Comparison of ENCODE assay signal across 20 cellular contexts in genomic region chr9:27625751-27626628, GRCh38. TPM values are rescaled to one million over a fixed set of nuclear protein-coding genes. Genes with fewer than 3 reads are reported as not detected.
DNase-seq lines count a peak whose midpoint lies in the region; ATAC-seq, FAIRE-seq and TF ChIP-seq lines count a peak whose summit lies in the region.
"Had no signal": no experiment of that assay in that cellular context is flagged by ENCODE, and none has a peak within 500 bp of the region (broad histone marks: within the 10 kb centered on the region; RNA-seq: fewer than 3 reads in every experiment).

No MANE protein-coding gene starts in this region.

- no peaks in the 10 kb centered on the region for H3K36me3 Mint-ChIP-seq in neural progenitor cell
- H3K36me3 Mint-ChIP-seq: activated naive CD4-positive, alpha-beta T cell treated with anti-CD3 and anti-CD28 coated beads, Interleukin-2, amount 10 ng/mL, durations not matched to agents 7 days and 5 days; naive B cell had no signal

- FAIRE-seq in A549 (lab: Jason Lieb, UNC): no peak
- FAIRE-seq: endothelial cell of umbilical vein had no signal

- H3K36me3 ChIP-seq in PC-3 (ENCODE audit: low read depth, low read length) (no peaks in the 10 kb centered on the region), neural progenitor cell (no peaks in the 10 kb centered on the region), vagina (no peaks in the 10 kb centered on the region), right atrium auricular region (no peaks in the 10 kb centered on the region)
- H3K36me3 ChIP-seq: ascending aorta, spleen had no signal

- H3K27ac ChIP-seq in A549 (no peak overlapping the region), PC-3 (ENCODE audit: low read length) (peak overlapping the region; percentile 97), neural progenitor cell (no peak overlapping the region), vagina (no peak overlapping the region), right atrium auricular region (no peak overlapping the region)
- H3K27ac ChIP-seq: ascending aorta, spleen had no signal

- no peak for TF ChIP-seq CTCF in A549 (IDR thresholded peaks at IDR 0.05)
- no peak for TF ChIP-seq CTCF in PC-3 (conservative IDR thresholded peaks at IDR 0.05; ENCODE audit: low read depth, low read length)
- TF ChIP-seq CTCF in epithelial cell of esophagus (IDR thresholded peaks at IDR 0.05; ENCODE audit: insufficient read depth, low read depth, low read length, missing control alignments): no peak
- TF ChIP-seq CTCF in neural progenitor cell (IDR thresholded peaks at IDR 0.05): no peak
- no peak for TF ChIP-seq CTCF in vagina (IDR thresholded peaks at IDR 0.05)
- TF ChIP-seq CTCF in right atrium auricular region (IDR thresholded peaks at IDR 0.05): no peak

- no peaks in the 10 kb centered on the region for H4K20me1 ChIP-seq in PC-3 (ENCODE audit: low read length)
- H4K20me1 ChIP-seq in neural progenitor cell (ENCODE audit: low read depth): no peaks in the 10 kb centered on the region

- H3K9me3 ChIP-seq in A549: no peaks in the 10 kb centered on the region
- H3K9me3 ChIP-seq in PC-3 (ENCODE audit: low read length): no peaks in the 10 kb centered on the region
- H3K9me3 ChIP-seq in neural progenitor cell (ENCODE audit: low read depth): no peaks in the 10 kb centered on the region
- H3K9me3 ChIP-seq in vagina: no peaks in the 10 kb centered on the region
- H3K9me3 ChIP-seq in right atrium auricular region: no peaks in the 10 kb centered on the region
- H3K9me3 ChIP-seq: ascending aorta, spleen had no signal

- no peak for TF ChIP-seq EP300 in A549 (IDR thresholded peaks at IDR 0.05)

- intact Hi-C loops in PC-3 (cut with micrococcal nuclease) (loop anchor here (1.0 to 5.0 kb wide), 2 partner anchors 53 to 76 kb away; partner anchors contain the start of gene C9orf72), vagina (cut with DNase I) (no loop called here)

- CTCF ChIA-PET in A549 (lab: Yijun Ruan, JAX): no interaction called here
- CTCF ChIA-PET in PC-3 (lab: Charles Lee): interaction anchor here (0.6 kb wide), 1 partner anchor 95 kb away, joined by 4 read pairs; no protein-coding TSS in a partner anchor

- ATAC-seq in A549 (peak; percentile 43 to 55; a peak in 4 of 6 replicates), PC-3 (peak; percentile 76)
- ATAC-seq: left ventricle myocardium superior had no signal

- H2AFZ ChIP-seq in PC-3 (ENCODE audit: low read length) (no peak overlapping the region), neural progenitor cell (replicated peaks) (peak overlapping the region; percentile 65)

- no peaks in the 10 kb centered on the region for H3K27me3 Mint-ChIP-seq in neural progenitor cell (ENCODE audit: insufficient read depth, low read depth)

- BruUV-seq in PC-3 (replicated peaks; lab: Mats Ljungman, UMichigan): TSS peak; percentile 63

- no peak for TF ChIP-seq RAD21 in A549 (conservative IDR thresholded peaks at IDR 0.05 in 1 of 2, IDR thresholded peaks at IDR 0.05 in 1 of 2)

- POLR2A ChIA-PET in A549 (lab: Yijun Ruan, JAX): no interaction called here
- POLR2A ChIA-PET in PC-3 (lab: Charles Lee; ENCODE audit: unreplicated experiment): interaction anchor here (0.7 kb wide), 1 partner anchor 606 kb away, joined by 4 read pairs; no protein-coding TSS in a partner anchor

- H3K4me3 Mint-ChIP-seq in neural progenitor cell: no peak overlapping the region
- H3K4me3 Mint-ChIP-seq: activated naive CD4-positive, alpha-beta T cell treated with anti-CD3 and anti-CD28 coated beads, Interleukin-2, amount 10 ng/mL, durations not matched to agents 7 days and 5 days; naive B cell had no signal

- H3K9me3 Mint-ChIP-seq in neural progenitor cell: no peaks in the 10 kb centered on the region
- H3K9me3 Mint-ChIP-seq: activated naive CD4-positive, alpha-beta T cell treated with anti-CD3 and anti-CD28 coated beads, Interleukin-2, amount 10 ng/mL, durations not matched to agents 7 days and 5 days; naive B cell had no signal

- H3K4me2 ChIP-seq in A549 (peak overlapping the region; percentile 54), PC-3 (ENCODE audit: low read length) (peak overlapping the region; percentile 90), neural progenitor cell (peak overlapping the region; percentile 45)

- H3F3A ChIP-seq in PC-3 (ENCODE audit: low read length, unreplicated experiment): peaks cover 14% of the 10 kb centered on the region
- H3F3A ChIP-seq in neural progenitor cell (ENCODE audit: low read depth): no peaks in the 10 kb centered on the region

- TF ChIP-seq POLR2A in A549 (IDR thresholded peaks at IDR 0.05; ENCODE audit: low read length): no peak
- no peak for TF ChIP-seq POLR2A in vagina (IDR thresholded peaks at IDR 0.05)

- H3K4me1 Mint-ChIP-seq in neural progenitor cell: peaks cover 10% of the 10 kb centered on the region
- H3K4me1 Mint-ChIP-seq: activated naive CD4-positive, alpha-beta T cell treated with anti-CD3 and anti-CD28 coated beads, Interleukin-2, amount 10 ng/mL, durations not matched to agents 7 days and 5 days had no signal

- H3K4me1 ChIP-seq in A549 (peaks cover 11% of the 10 kb centered on the region; the same call in 2 of the 3 replicates), PC-3 (ENCODE audit: insufficient read depth, low read length) (peaks cover 46% of the 10 kb centered on the region), neural progenitor cell (peaks cover 22% of the 10 kb centered on the region), vagina (no peaks in the 10 kb centered on the region), right atrium auricular region (no peaks in the 10 kb centered on the region)
- H3K4me1 ChIP-seq: ascending aorta had no signal

- H3K9me2 ChIP-seq in PC-3 (replicated peaks; ENCODE audit: low read length): no peaks in the 10 kb centered on the region

- 7% methylated on average over 3 of the region's 3 CpGs for WGBS in A549 (ENCODE audit: missing lambda C conversion rate)

- peaks cover 13% of the 10 kb centered on the region for H3K79me2 ChIP-seq in PC-3 (ENCODE audit: low read length)
- no peaks in the 10 kb centered on the region for H3K79me2 ChIP-seq in neural progenitor cell (ENCODE audit: low read depth)

- DNase-seq in A549 (ENCODE audit: low read depth in 1 of 2, low spot score in 1 of 2) (no peak), PC-3 (peak; percentile 83), epithelial cell of esophagus (ENCODE audit: low read depth) (peak; percentile 83), neural progenitor cell (ENCODE audit: low spot score) (no peak), vagina (ENCODE audit: extremely low spot score in 2 of 2) (no peak), H4 (ENCODE audit: low spot score) (no peak), right atrium auricular region (ENCODE audit: low spot score) (no peak), cortex of kidney (lab: John Stamatoyannopoulos, UW) (no peak)
- DNase-seq: activated CD4-positive, alpha-beta T cell treated with anti-CD3 and anti-CD28 coated beads, Interleukin-2, amount 50 U/mL, for 48 hours; activated naive CD4-positive, alpha-beta T cell treated with anti-CD3 and anti-CD28 coated beads, Interleukin-2, amount 10 ng/mL, durations not matched to agents 7 days and 5 days; activated T-cell treated with anti-CD3 and anti-CD28 coated beads, Interleukin-2, amount 50 U/mL, for 1 hour; DMS153; foreskin melanocyte; left ventricle myocardium superior; naive B cell; NCI-H146; NCI-H2227 treated with DMSO at 0.1 percent for 48 hours; spleen had no signal

- H3K4me3 ChIP-seq in A549: no peak overlapping the region
- H3K4me3 ChIP-seq in PC-3 (ENCODE audit: low read length): peak overlapping the region; percentile 68
- H3K4me3 ChIP-seq in epithelial cell of esophagus (ENCODE audit: low read length): no peak overlapping the region
- H3K4me3 ChIP-seq in neural progenitor cell: no peak overlapping the region
- no peak overlapping the region for H3K4me3 ChIP-seq in vagina
- no peak overlapping the region for H3K4me3 ChIP-seq in right atrium auricular region
- H3K4me3 ChIP-seq: ascending aorta, spleen had no signal

- H3K9ac ChIP-seq in PC-3 (ENCODE audit: low read length): peak overlapping the region; percentile 81
- no peak overlapping the region for H3K9ac ChIP-seq in neural progenitor cell

- no peak overlapping the region for H3K27ac Mint-ChIP-seq in neural progenitor cell
- H3K27ac Mint-ChIP-seq: activated naive CD4-positive, alpha-beta T cell treated with anti-CD3 and anti-CD28 coated beads, Interleukin-2, amount 10 ng/mL, durations not matched to agents 7 days and 5 days; naive B cell had no signal

- no peaks in the 10 kb centered on the region for H3K27me3 ChIP-seq in PC-3 (ENCODE audit: low read length)
- no peaks in the 10 kb centered on the region for H3K27me3 ChIP-seq in neural progenitor cell
- no peaks in the 10 kb centered on the region for H3K27me3 ChIP-seq in vagina
- no peaks in the 10 kb centered on the region for H3K27me3 ChIP-seq in right atrium auricular region
- H3K27me3 ChIP-seq: ascending aorta, spleen had no signal

TF ChIP-seq in A549, 52 proteins besides CTCF, POLR2A, EP300 and RAD21:
- TF ChIP-seq FOSL2 (IDR thresholded peaks at IDR 0.05): no peak
- peak; percentile 42; the same call in 1 of the 2 replicates for TF ChIP-seq FOSL2 (CRISPR knock-in tag; IDR thresholded peaks at IDR 0.05)
- TF ChIP-seq CHD4 (IDR thresholded peaks at IDR 0.05; ENCODE audit: borderline replicate concordance): no peak
- no peak for TF ChIP-seq HMGXB4 (CRISPR knock-in tag; IDR thresholded peaks at IDR 0.05; ENCODE audit: borderline replicate concordance)

RNA-seq across cellular contexts. Expression of gene C9orf72, which starts 52.7 kb away (rescaled TPM):
- 10.7 and 16.4 TPM in 2 replicates for polyA plus RNA-seq in A549 (2011; rRNA removed)
- polyA plus RNA-seq in A549 (2012; cell fraction: cytosol; rRNA removed): 1.5 and 1.9 TPM in 2 replicates
- 1.7 and 2.9 TPM in 2 replicates for polyA plus RNA-seq in A549 (2012; cell fraction: nucleus; rRNA removed)
- 3.0 to 4.1 TPM (median 4.0 TPM) in 3 replicates for polyA plus RNA-seq in A549 (2017; fragmentation: RNase III; extraction: RNeasy Plus Mini Kit Qiagen cat#74134 plus additional on column Dnase treatment)
- 4.2 and 5.1 TPM in 2 replicates for polyA minus RNA-seq in A549 (2011; rRNA and poly(A)+ RNA removed)
- total RNA-seq in PC-3 (2014; rRNA removed): 7.9 and 10.4 TPM in 2 replicates
- total RNA-seq in neural progenitor cell (ENCODE audit: low replicate concordance): 64.2 and 107 TPM in 2 replicates
- 18.7 TPM for total RNA-seq in vagina
- 6.4 and 8.8 TPM in 2 replicates for total RNA-seq in H4 (2014; rRNA removed; shearing (Covaris generic))
- 10 to 100 TPM in 1 of 2 donors, 1 to 10 TPM in 1; 8.4 to 10.3 TPM for total RNA-seq in right atrium auricular region

Comparison
In these comparisons a context has a peak if more than half of its experiments do, and no peak if none do; other contexts are left out.
1. DNase-seq: peak in PC-3 (single experiment) and epithelial cell of esophagus (single experiment); none in A549 (0 of 2), neural progenitor cell (single experiment), vagina (0 of 2), H4 (single experiment), right atrium auricular region (single experiment) and cortex of kidney (single experiment).
2. Peak in every context shown above with its lines, with median percentiles within 50 percentile points of each other: H3K4me2 ChIP-seq.